14 cellular contexts compared by ENCODE assay signal in the genomic region with DNA sequence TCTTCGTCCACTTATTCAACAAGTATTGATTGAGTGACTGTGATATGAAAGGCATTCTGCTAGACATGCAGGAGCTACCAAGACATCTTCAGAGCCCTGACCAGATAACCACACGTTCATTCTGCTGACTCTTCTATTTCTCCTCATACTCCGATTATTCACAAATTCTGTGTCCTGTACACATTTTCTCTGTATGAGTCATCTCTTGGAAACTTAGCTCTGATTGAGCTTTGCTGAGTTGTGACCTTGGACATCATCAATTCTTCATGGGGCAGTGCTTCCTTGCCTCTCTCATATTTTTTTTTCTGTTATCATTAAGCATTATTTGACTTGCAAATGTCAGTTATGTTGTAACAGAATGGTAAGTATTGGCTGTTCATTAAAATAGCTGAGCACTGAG.
"Had no signal": no experiment of that assay in that cellular context is flagged by ENCODE, and none has a peak within 500 bp of the region (broad histone marks: within the 10 kb centered on the region; RNA-seq: fewer than 3 reads in every experiment).

No MANE protein-coding gene starts in this region.

- H3K4me1 ChIP-seq: left lung, stomach had no signal

- H3K27ac Mint-ChIP-seq: activated T-helper 2 cell treated with anti-CD3 and anti-CD28 coated beads, Interferon-gamma antibody, Interleukin-2, Interleukin-4, amounts not matched to agents 10 μg/mL and 5 μg/mL and 100 μg/mL, durations not matched to agents 14 hours and 24 hours and 36 hours; brain; dendritic cell treated with granulocyte-macrophage colony-stimulating factor and Interleukin-4, amounts not matched to agents 40 ng/mL and 50 ng/mL, for 4 days; memory B cell had no signal

- H3K4me1 Mint-ChIP-seq: memory B cell had no signal

- H3K36me3 ChIP-seq: left lung, ovary, stomach had no signal

- H3K27ac ChIP-seq: left lung, ovary, stomach had no signal

- ATAC-seq: left lung had no signal

- H3K4me3 ChIP-seq: left lung, ovary, stomach had no signal

- DNase-seq: activated CD4-positive, alpha-beta T cell treated with anti-CD3 and anti-CD28 coated beads, Interleukin-2, amount 50 U/mL, for 1 hour; activated naive CD4-positive, alpha-beta T cell treated with anti-CD3 and anti-CD28 coated beads, Interleukin-2, amount 50 U/mL, for 16 hours; erythroblast; glutamatergic neuron; left lung; ovary; stomach; T-helper 2 cell had no signal

- H3K9me3 ChIP-seq: left lung, ovary, stomach had no signal

- FAIRE-seq: TTC549, urothelium cell line had no signal

- H3K4me3 Mint-ChIP-seq: brain; dendritic cell treated with granulocyte-macrophage colony-stimulating factor and Interleukin-4, amounts not matched to agents 40 ng/mL and 50 ng/mL, for 4 days; memory B cell had no signal

- H3K27me3 Mint-ChIP-seq: dendritic cell treated with granulocyte-macrophage colony-stimulating factor and Interleukin-4, amounts not matched to agents 40 ng/mL and 50 ng/mL, for 4 days; memory B cell had no signal

- H3K36me3 Mint-ChIP-seq: memory B cell had no signal

- H3K27me3 ChIP-seq: left lung, ovary, stomach had no signal

- H3K9me3 Mint-ChIP-seq: dendritic cell treated with granulocyte-macrophage colony-stimulating factor and Interleukin-4, amounts not matched to agents 40 ng/mL and 50 ng/mL, for 4 days had no signal
